2 cellular contexts compared by ENCODE assay signal in the genomic region with DNA sequence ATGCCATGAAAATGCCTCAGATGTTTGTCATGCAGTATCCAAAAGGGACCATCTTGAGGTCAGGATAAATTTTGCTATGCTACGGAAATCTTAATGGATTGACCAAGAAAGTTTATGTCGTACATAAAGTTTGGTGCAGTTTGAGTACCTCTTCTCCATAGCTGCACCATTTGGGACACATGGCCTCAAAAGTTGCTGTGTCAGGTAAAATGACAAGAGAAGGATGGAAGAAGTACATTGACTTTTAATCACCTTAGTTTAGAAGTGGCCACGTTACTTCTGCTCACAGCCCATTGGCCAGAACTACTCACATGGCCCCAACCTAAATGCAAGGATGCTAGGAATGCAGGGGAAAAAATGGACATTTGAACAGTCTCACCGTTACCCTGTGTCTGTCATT.
TF ChIP-seq lines count a peak whose summit lies in the region.

No MANE protein-coding gene starts in this region.

TF ChIP-seq in HCT116, 20 proteins besides CTCF, POLR2A, EP300 and RAD21 (continued from another document):
- TF ChIP-seq, protein P1, sequence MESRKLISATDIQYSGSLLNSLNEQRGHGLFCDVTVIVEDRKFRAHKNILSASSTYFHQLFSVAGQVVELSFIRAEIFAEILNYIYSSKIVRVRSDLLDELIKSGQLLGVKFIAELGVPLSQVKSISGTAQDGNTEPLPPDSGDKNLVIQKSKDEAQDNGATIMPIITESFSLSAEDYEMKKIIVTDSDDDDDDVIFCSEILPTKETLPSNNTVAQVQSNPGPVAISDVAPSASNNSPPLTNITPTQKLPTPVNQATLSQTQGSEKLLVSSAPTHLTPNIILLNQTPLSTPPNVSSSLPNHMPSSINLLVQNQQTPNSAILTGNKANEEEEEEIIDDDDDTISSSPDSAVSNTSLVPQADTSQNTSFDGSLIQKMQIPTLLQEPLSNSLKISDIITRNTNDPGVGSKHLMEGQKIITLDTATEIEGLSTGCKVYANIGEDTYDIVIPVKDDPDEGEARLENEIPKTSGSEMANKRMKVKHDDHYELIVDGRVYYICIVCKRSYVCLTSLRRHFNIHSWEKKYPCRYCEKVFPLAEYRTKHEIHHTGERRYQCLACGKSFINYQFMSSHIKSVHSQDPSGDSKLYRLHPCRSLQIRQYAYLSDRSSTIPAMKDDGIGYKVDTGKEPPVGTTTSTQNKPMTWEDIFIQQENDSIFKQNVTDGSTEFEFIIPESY (IDR thresholded peaks at IDR 0.05; ENCODE audit: extremely low read depth, insufficient replicate concordance, low read length) = no peak
- TF ChIP-seq SIN3A (IDR thresholded peaks at IDR 0.05; ENCODE audit: low read depth) (no peak), SP1 (IDR thresholded peaks at IDR 0.05; ENCODE audit: low read depth) (no peak), CEBPB (IDR thresholded peaks at IDR 0.05; ENCODE audit: low read depth) (no peak), JUND (IDR thresholded peaks at IDR 0.05) (no peak), FOSL1 (IDR thresholded peaks at IDR 0.05; ENCODE audit: low read depth) (no peak), YY1 (IDR thresholded peaks at IDR 0.05; ENCODE audit: extremely low read depth, insufficient replicate concordance, low read depth, low read length) (no peak)
- TF ChIP-seq, protein P2, sequence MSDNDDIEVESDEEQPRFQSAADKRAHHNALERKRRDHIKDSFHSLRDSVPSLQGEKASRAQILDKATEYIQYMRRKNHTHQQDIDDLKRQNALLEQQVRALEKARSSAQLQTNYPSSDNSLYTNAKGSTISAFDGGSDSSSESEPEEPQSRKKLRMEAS (IDR thresholded peaks at IDR 0.05) = no peak

TF ChIP-seq in K562, 482 proteins besides CTCF, POLR2A, EP300 and RAD21 (continued from another document):
- no peak for TF ChIP-seq LEF1 (IDR thresholded peaks at IDR 0.05)
- TF ChIP-seq MAFK (IDR thresholded peaks at IDR 0.05; ENCODE audit: low read length) = peak; percentile 77; the same call in 1 of the 2 replicates
- TF ChIP-seq, protein P3, sequence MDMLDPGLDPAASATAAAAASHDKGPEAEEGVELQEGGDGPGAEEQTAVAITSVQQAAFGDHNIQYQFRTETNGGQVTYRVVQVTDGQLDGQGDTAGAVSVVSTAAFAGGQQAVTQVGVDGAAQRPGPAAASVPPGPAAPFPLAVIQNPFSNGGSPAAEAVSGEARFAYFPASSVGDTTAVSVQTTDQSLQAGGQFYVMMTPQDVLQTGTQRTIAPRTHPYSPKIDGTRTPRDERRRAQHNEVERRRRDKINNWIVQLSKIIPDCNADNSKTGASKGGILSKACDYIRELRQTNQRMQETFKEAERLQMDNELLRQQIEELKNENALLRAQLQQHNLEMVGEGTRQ (CRISPR knock-in tag; IDR thresholded peaks at IDR 0.05) = 0 out of 2 replicates have a peak, but pooled peaks have one; percentile 10
- TF ChIP-seq ZNF316 (IDR thresholded peaks at IDR 0.05) = peak; percentile 94
- peak; percentile 83 for TF ChIP-seq MAFF (IDR thresholded peaks at IDR 0.05; ENCODE audit: low read length)
TF ChIP-seq in K562: peak in this region for 7.
